ENCODE assay signal across 21 cellular contexts in the genomic region with DNA sequence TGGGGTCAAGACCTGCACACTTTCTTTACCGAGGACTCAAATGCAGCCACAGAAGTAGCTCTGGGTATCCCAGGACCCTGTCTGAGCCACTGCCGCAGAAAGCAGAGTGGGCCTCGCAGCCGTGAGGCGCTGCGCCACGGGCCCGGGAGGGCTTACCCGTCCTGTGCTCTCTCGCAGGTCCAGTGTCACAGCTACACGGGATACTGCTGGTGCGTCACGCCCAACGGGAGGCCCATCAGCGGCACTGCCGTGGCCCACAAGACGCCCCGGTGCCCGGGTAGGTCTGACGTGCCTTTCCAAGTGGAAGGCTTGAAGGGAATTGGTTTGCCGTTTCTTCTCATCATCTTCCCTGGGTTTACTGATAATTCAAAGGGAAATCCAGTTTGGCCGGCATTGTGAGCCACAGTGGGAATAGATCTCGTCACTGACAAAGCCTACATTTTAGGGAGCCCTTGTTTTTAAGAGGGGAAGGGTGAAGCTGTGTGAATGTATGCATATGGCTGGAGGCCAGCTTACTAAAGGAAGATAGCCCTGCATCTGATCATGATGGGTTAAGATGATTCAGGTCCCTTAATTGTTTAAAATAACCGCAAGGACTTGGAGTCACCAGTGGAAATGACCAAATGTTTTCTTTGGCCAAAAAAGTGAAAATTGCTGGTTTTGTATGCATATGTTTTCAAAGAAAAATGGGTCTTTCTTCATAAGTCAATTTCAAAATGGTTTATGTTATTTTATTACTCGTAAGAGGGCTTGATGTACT.
DNase-seq lines count a peak whose midpoint lies in the region; ATAC-seq, FAIRE-seq and TF ChIP-seq lines count a peak whose summit lies in the region.
"Had no signal": no experiment of that assay in that cellular context is flagged by ENCODE, and none has a peak within 500 bp of the region (broad histone marks: within the 10 kb centered on the region; RNA-seq: fewer than 3 reads in every experiment).

No MANE protein-coding gene starts in this region.

- CTCF ChIA-PET in PC-3 (lab: Charles Lee), result no interaction called here

- DNase-seq in PC-3 (peak; percentile 1), dermis blood vessel endothelial cell (peak; percentile 77), lung microvascular endothelial cell (ENCODE audit: low read depth in 2 of 2) (peak; percentile 10 to 72), suprapubic skin (ENCODE audit: low spot score in 2 of 2) (no peak), medulla oblongata (ENCODE audit: extremely low spot score) (no peak), midbrain (lab: John Stamatoyannopoulos, UW) (no peak), D721Med (ENCODE audit: insufficient read length, low spot score) (no peak)
- DNase-seq: activated CD4-positive, alpha-beta T cell treated with anti-CD3 and anti-CD28 coated beads, Interleukin-2, amount 50 U/mL, for 4 hours; activated T-cell treated with anti-CD3 and anti-CD28 coated beads, Interleukin-2, amount 50 U/mL, for 1 hour; central memory CD4-positive, alpha-beta T cell; endodermal cell; KBM-7; NCI-H2171; NCI-H82 had no signal

- TF ChIP-seq CTCF in PC-3 (conservative IDR thresholded peaks at IDR 0.05; ENCODE audit: low read depth, low read length) (no peak), suprapubic skin (IDR thresholded peaks at IDR 0.05) (no peak), D721Med (IDR thresholded peaks at IDR 0.05; ENCODE audit: insufficient read depth, missing control alignments) (no peak)

- ATAC-seq in PC-3, result no peak
- no peak for ATAC-seq in GM18505 (IDR thresholded peaks at IDR 0.05; ENCODE audit: unreplicated experiment)
- ATAC-seq: GM23338; stimulated activated memory B cell treated with anti-CD40 and anti-IgM and Interleukin-4, amounts not matched to agents 10 μg/mL and 1 μg/mL and 100 μg/mL, for 72 hours had no signal

- intact Hi-C loops in PC-3 (cut with micrococcal nuclease), result no loop called here

- FAIRE-seq in D721Med (lab: Jason Lieb, UNC), result no peak
- FAIRE-seq: RCC 7860 had no signal

- H3K27me3 ChIP-seq in PC-3 (ENCODE audit: low read length) (peaks cover 12% of the 10 kb centered on the region; the same call in 1 of the 2 replicates), suprapubic skin (no peaks in the 10 kb centered on the region)

- no peaks in the 10 kb centered on the region for H3K79me2 ChIP-seq in PC-3 (ENCODE audit: low read length)

- POLR2A ChIA-PET in PC-3 (lab: Charles Lee; ENCODE audit: unreplicated experiment), result no interaction called here

- no peak overlapping the region for H2AFZ ChIP-seq in PC-3 (ENCODE audit: low read length)
- H2AFZ ChIP-seq: GM23338 had no signal

- no peak overlapping the region for H3K9ac ChIP-seq in PC-3 (ENCODE audit: low read length)

- no peak for TF ChIP-seq POLR2A in suprapubic skin (IDR thresholded peaks at IDR 0.05)
- TF ChIP-seq POLR2A in GM18505 (IDR thresholded peaks at IDR 0.05; ENCODE audit: borderline replicate concordance, extremely low read depth, insufficient read depth, insufficient read length), result no peak

- WGBS in suprapubic skin, result 81% methylated on average over 16 of the region's 25 CpGs

- H3F3A ChIP-seq in PC-3 (ENCODE audit: low read length, unreplicated experiment), result no peaks in the 10 kb centered on the region

- H3K9me2 ChIP-seq in PC-3 (replicated peaks; ENCODE audit: low read length), result no peaks in the 10 kb centered on the region

- no peaks in the 10 kb centered on the region for H3K9me3 ChIP-seq in PC-3 (ENCODE audit: low read length)
- H3K9me3 ChIP-seq in suprapubic skin, result no peaks in the 10 kb centered on the region

- no peak for TF ChIP-seq EP300 in suprapubic skin (IDR thresholded peaks at IDR 0.05)

- H3K36me3 ChIP-seq in PC-3 (ENCODE audit: low read depth, low read length), result no peaks in the 10 kb centered on the region
- no peaks in the 10 kb centered on the region for H3K36me3 ChIP-seq in suprapubic skin

- no peaks in the 10 kb centered on the region for H4K20me1 ChIP-seq in PC-3 (ENCODE audit: low read length)

- H3K27ac ChIP-seq in PC-3 (ENCODE audit: low read length) (no peak overlapping the region), suprapubic skin (peak overlapping the region; percentile 9)
- H3K27ac ChIP-seq: HL-60 had no signal

- H3K4me1 ChIP-seq in PC-3 (ENCODE audit: insufficient read depth, low read length) (no peaks in the 10 kb centered on the region), suprapubic skin (peaks cover 26% of the 10 kb centered on the region)

- H3K4me2 ChIP-seq in PC-3 (ENCODE audit: low read length), result no peak overlapping the region
- H3K4me2 ChIP-seq: GM23338 had no signal

- H3K4me3 ChIP-seq in PC-3 (ENCODE audit: low read length) (no peak overlapping the region), suprapubic skin (no peak overlapping the region)
- H3K4me3 ChIP-seq: GM23338, lung, skin epidermis had no signal

- BruUV-seq in PC-3 (replicated peaks; lab: Mats Ljungman, UMichigan), result no TSS peak

Comparison
In these comparisons a context has a peak if more than half of its experiments do, and no peak if none do; other contexts are left out.
1. DNase-seq: peak in PC-3 (single experiment), dermis blood vessel endothelial cell (single experiment) and lung microvascular endothelial cell (2 of 2); none in suprapubic skin (0 of 2), medulla oblongata (single experiment), midbrain (single experiment) and D721Med (single experiment).